Comparison of ENCODE assay signal across 8 cellular contexts in the genomic region with DNA sequence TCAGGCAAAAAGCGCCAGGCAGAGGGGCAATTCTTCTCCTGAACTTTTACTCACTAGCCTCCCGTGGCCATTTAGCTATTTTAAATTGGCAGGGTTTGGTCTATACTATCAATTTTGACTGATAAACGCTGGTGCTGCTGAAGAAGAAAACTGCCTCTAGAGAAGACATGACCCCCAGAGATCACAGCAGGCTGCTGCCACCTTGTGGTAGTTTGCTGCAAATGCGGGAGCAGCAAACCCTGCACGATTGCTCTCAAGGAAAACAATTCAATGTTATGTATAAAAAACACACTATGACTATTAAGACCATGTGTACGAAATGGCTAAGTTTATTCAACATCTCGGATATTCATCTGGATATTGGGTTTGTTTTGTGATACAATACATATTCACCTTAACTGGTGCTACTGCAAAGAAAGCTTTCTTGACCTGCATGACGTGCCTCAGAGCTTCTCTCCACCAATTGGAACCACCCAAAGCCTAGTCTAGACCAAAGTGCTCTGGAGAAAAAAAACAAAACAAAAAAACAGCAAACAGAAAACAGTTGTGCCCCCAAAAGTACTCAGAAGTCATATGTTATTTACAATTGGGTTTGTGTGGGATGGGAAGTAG. TPM values are rescaled to one million over a fixed set of nuclear protein-coding genes. Genes with fewer than 3 reads are reported as not detected.
DNase-seq lines count a peak whose midpoint lies in the region; ATAC-seq and TF ChIP-seq lines count a peak whose summit lies in the region.

No MANE protein-coding gene starts in this region.

- H3K27ac ChIP-seq in endodermal cell (ENCODE audit: low read depth, low read length) = no peak overlapping the region
- H3K27ac ChIP-seq in naive thymus-derived CD4-positive, alpha-beta T cell (ENCODE audit: low read depth, low read length) = no peak overlapping the region

- H3K27ac Mint-ChIP-seq in endodermal cell = no peak overlapping the region
- H3K27ac Mint-ChIP-seq in naive thymus-derived CD4-positive, alpha-beta T cell = peak overlapping the region in 7 of 9 donors; percentile 1 to 90 (median 18)
- H3K27ac Mint-ChIP-seq in stimulated activated memory B cell treated with anti-CD40 and anti-IgM and Interleukin-4, amounts not matched to agents 10 μg/mL and 1 μg/mL and 100 μg/mL, for 72 hours = no peak overlapping the region

- H3K4me1 Mint-ChIP-seq in endodermal cell = no peaks in the 10 kb centered on the region
- peaks cover 3 to 19% (median 15%) of the 10 kb centered on the region in 7 donors for H3K4me1 Mint-ChIP-seq in naive thymus-derived CD4-positive, alpha-beta T cell
- peaks cover 5% of the 10 kb centered on the region for H3K4me1 Mint-ChIP-seq in stimulated activated memory B cell treated with anti-CD40 and anti-IgM and Interleukin-4, amounts not matched to agents 10 μg/mL and 1 μg/mL and 100 μg/mL, for 72 hours

- H3K27me3 ChIP-seq in endodermal cell (ENCODE audit: control insufficient read depth, insufficient read depth, low read length, poor library complexity, severe bottlenecking) = no peaks in the 10 kb centered on the region
- no peaks in the 10 kb centered on the region for H3K27me3 ChIP-seq in naive thymus-derived CD4-positive, alpha-beta T cell (ENCODE audit: control insufficient read depth in 2 of 2, insufficient read depth in 2 of 2, low read length in 2 of 2)

- H3K4me3 ChIP-seq in AG09309 (ENCODE audit: control insufficient read depth, low read depth, low read length) (no peak overlapping the region), endodermal cell (ENCODE audit: low read length) (no peak overlapping the region)
- H3K4me3 ChIP-seq in naive thymus-derived CD4-positive, alpha-beta T cell (ENCODE audit: low read length) = no peak overlapping the region

- peaks cover 78% of the 10 kb centered on the region for H3K36me3 Mint-ChIP-seq in endodermal cell (ENCODE audit: low read depth)
- H3K36me3 Mint-ChIP-seq in naive thymus-derived CD4-positive, alpha-beta T cell = peaks cover 13 to 39% (median 28%) of the 10 kb centered on the region in 5 donors
- H3K36me3 Mint-ChIP-seq in stimulated activated memory B cell treated with anti-CD40 and anti-IgM and Interleukin-4, amounts not matched to agents 10 μg/mL and 1 μg/mL and 100 μg/mL, for 72 hours = peaks cover 52% of the 10 kb centered on the region

- peak; percentile 35 for DNase-seq in AG09309 (ENCODE audit: low read depth)
- DNase-seq in NCI-H748 (lab: John Stamatoyannopoulos, UW; ENCODE audit: unreplicated experiment) = peak; percentile 59
- DNase-seq in activated CD8-positive, alpha-beta memory T cell treated with anti-CD3 and anti-CD28 coated beads for 1 hour (ENCODE audit: extremely low read depth in 1 of 2, low read depth in 1 of 2) = peak; percentile 26 to 48
- DNase-seq in endodermal cell = peak; percentile 89
- DNase-seq in naive thymus-derived CD4-positive, alpha-beta T cell = peak; percentile 42 to 73 (median 64)

- no peaks in the 10 kb centered on the region for H3K4me1 ChIP-seq in endodermal cell (ENCODE audit: control insufficient read depth, insufficient read depth, low read length)
- peaks cover 0 to 3% of the 10 kb centered on the region in 2 donors for H3K4me1 ChIP-seq in naive thymus-derived CD4-positive, alpha-beta T cell (ENCODE audit: control insufficient read depth in 2 of 2, insufficient read depth in 2 of 2, low read length in 2 of 2)

- no peaks in the 10 kb centered on the region for H3K27me3 Mint-ChIP-seq in endodermal cell (ENCODE audit: insufficient read depth)
- H3K27me3 Mint-ChIP-seq in naive thymus-derived CD4-positive, alpha-beta T cell = no peaks in the 10 kb centered on the region
- no peaks in the 10 kb centered on the region for H3K27me3 Mint-ChIP-seq in stimulated activated memory B cell treated with anti-CD40 and anti-IgM and Interleukin-4, amounts not matched to agents 10 μg/mL and 1 μg/mL and 100 μg/mL, for 72 hours

- H3K9me3 ChIP-seq in endodermal cell (ENCODE audit: control insufficient read depth, low read length) = no peaks in the 10 kb centered on the region
- H3K9me3 ChIP-seq in naive thymus-derived CD4-positive, alpha-beta T cell (ENCODE audit: control insufficient read depth in 2 of 3, low read length in 3 of 3) = no peaks in the 10 kb centered on the region

- POLR2A ChIA-PET in naive thymus-derived CD4-positive, alpha-beta T cell (lab: Charles Lee) = no interaction called here

- peak; percentile 98 for TF ChIP-seq CTCF in AG09309 (IDR thresholded peaks at IDR 0.05; ENCODE audit: control insufficient read depth, insufficient read depth, low read depth, low read length, missing control alignments)
- TF ChIP-seq CTCF in endodermal cell (conservative IDR thresholded peaks at IDR 0.05) = peak; percentile 98

- ATAC-seq in GM18511 (IDR thresholded peaks at IDR 0.05; ENCODE audit: unreplicated experiment) (peak; percentile 84), HG03066 (IDR thresholded peaks at IDR 0.05; ENCODE audit: low read depth, unreplicated experiment) (peak; percentile 63)
- ATAC-seq in naive thymus-derived CD4-positive, alpha-beta T cell = peak; percentile 91
- peak; percentile 70 for ATAC-seq in stimulated activated memory B cell treated with anti-CD40 and anti-IgM and Interleukin-4, amounts not matched to agents 10 μg/mL and 1 μg/mL and 100 μg/mL, for 72 hours

- H3K9ac ChIP-seq in endodermal cell (ENCODE audit: extremely low read depth, low read length, poor library complexity, severe bottlenecking) = no peak overlapping the region

- H3K36me3 ChIP-seq in endodermal cell (ENCODE audit: control insufficient read depth, insufficient read depth, low read length) = peaks cover 78% of the 10 kb centered on the region
- peaks cover 5 to 59% (median 6%) of the 10 kb centered on the region in 3 experiments for H3K36me3 ChIP-seq in naive thymus-derived CD4-positive, alpha-beta T cell (ENCODE audit: control insufficient read depth in 2 of 3, insufficient read depth in 3 of 3, low read length in 3 of 3)

- WGBS in endodermal cell (ENCODE audit: insufficient coverage in 1 of 2, insufficient read length in 1 of 2), 2 experiments = 61 to 100% methylated on average over 1 to 8 of the region's 8 CpGs

- no peak overlapping the region for H3K4me3 Mint-ChIP-seq in endodermal cell
- H3K4me3 Mint-ChIP-seq in naive thymus-derived CD4-positive, alpha-beta T cell = peak overlapping the region in 4 of 10 donors; percentile 25 to 44 (median 40)
- H3K4me3 Mint-ChIP-seq in stimulated activated memory B cell treated with anti-CD40 and anti-IgM and Interleukin-4, amounts not matched to agents 10 μg/mL and 1 μg/mL and 100 μg/mL, for 72 hours = no peak overlapping the region

- intact Hi-C loops in naive thymus-derived CD4-positive, alpha-beta T cell (cut with micrococcal nuclease) = loop anchor here (1.0 to 10.0 kb wide), 8 partner anchors 20 to 409 kb away; partner anchors contain the start of gene MCM3 (in 1 of the 2)

- CTCF ChIA-PET in naive thymus-derived CD4-positive, alpha-beta T cell (lab: Charles Lee) = interaction anchor here (0.6 to 5.0 kb wide), 16 partner anchors 9 to 333 kb away, joined by 3 to 31 read pairs (median 5); no protein-coding TSS in a partner anchor

- no peaks in the 10 kb centered on the region for H3K9me3 Mint-ChIP-seq in endodermal cell
- no peaks in the 10 kb centered on the region for H3K9me3 Mint-ChIP-seq in naive thymus-derived CD4-positive, alpha-beta T cell
- H3K9me3 Mint-ChIP-seq in stimulated activated memory B cell treated with anti-CD40 and anti-IgM and Interleukin-4, amounts not matched to agents 10 μg/mL and 1 μg/mL and 100 μg/mL, for 72 hours = no peaks in the 10 kb centered on the region

RNA-seq across cellular contexts. Expression of gene IL17F, which starts 19.5 kb away (rescaled TPM):
- total RNA-seq in endodermal cell = not detected
- polyA plus RNA-seq in endodermal cell (2013, experiment 1 of 2) = not detected
- not detected for polyA plus RNA-seq in endodermal cell (2013, experiment 2 of 2)
- total RNA-seq in naive thymus-derived CD4-positive, alpha-beta T cell = under 1 TPM in 1 of 5 experiments, not detected in 4; 0.48 TPM
- not detected for polyA plus RNA-seq in naive thymus-derived CD4-positive, alpha-beta T cell

RNA-seq across cellular contexts. Expression of gene MCM3, which starts 20.7 kb away (rescaled TPM):
- total RNA-seq in endodermal cell = 100 to 1,000 TPM; 168 to 172 TPM
- 115 TPM for polyA plus RNA-seq in endodermal cell (2013, experiment 1 of 2)
- polyA plus RNA-seq in endodermal cell (2013, experiment 2 of 2) = 102 TPM
- 100 to 1,000 TPM in 1 of 5 experiments, 10 to 100 TPM in 4; 20.3 to 157 (median 45.2) TPM for total RNA-seq in naive thymus-derived CD4-positive, alpha-beta T cell
- 10 to 100 TPM; 51.6 to 70.5 TPM for polyA plus RNA-seq in naive thymus-derived CD4-positive, alpha-beta T cell

Comparison
In these comparisons a context has a peak if more than half of its experiments do, and no peak if none do; other contexts are left out.
1. DNase-seq: peak in every context shown above with its lines; median percentile 89 in endodermal cell; 64 in naive thymus-derived CD4-positive, alpha-beta T cell; 59 in NCI-H748; 37 in activated CD8-positive, alpha-beta memory T cell treated with anti-CD3 and anti-CD28 coated beads for 1 hour; 35 in AG09309.
2. H3K27ac Mint-ChIP-seq: peak in naive thymus-derived CD4-positive, alpha-beta T cell (7 of 9); none in endodermal cell (single experiment) and stimulated activated memory B cell treated with anti-CD40 and anti-IgM and Interleukin-4, amounts not matched to agents 10 μg/mL and 1 μg/mL and 100 μg/mL, for 72 hours (single experiment).
3. Peak in every context shown above with its lines, with median percentiles within 50 percentile points of each other: ATAC-seq.